In the genomic region with DNA sequence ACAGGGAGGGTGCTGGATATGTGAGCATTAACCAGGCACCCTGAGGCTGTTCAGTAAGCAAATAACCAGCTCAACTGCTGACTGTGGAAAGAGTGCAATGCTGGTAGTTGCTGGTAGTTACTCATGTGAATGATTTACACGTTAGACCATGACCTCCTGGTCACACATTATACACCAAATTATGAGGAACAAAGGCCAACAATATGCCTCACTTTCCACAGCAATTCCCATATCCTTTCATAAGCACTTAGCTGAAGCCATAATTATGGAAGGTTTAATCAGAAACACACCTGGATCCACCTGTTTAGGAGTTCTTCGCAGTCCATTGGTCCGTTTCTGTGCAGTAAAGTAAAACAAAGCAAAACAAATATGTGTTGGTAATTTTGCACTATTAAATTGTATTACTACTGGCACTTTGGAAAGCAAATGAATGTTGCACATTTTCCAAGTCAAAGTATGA, we compare ENCODE assay signal across 13 cellular contexts.
DNase-seq lines count a peak whose midpoint lies in the region; TF ChIP-seq lines count a peak whose summit lies in the region.
"Had no signal": no experiment of that assay in that cellular context is flagged by ENCODE, and none has a peak within 500 bp of the region (broad histone marks: within the 10 kb centered on the region; RNA-seq: fewer than 3 reads in every experiment).

No MANE protein-coding gene starts in this region.

- intact Hi-C loops in ovary (cut with DNase I), result no loop called here

- H3K4me1 ChIP-seq in smooth muscle cell (ENCODE audit: low read depth) (no peaks in the 10 kb centered on the region), ovary (ENCODE audit: insufficient read depth) (no peaks in the 10 kb centered on the region)
- H3K4me1 ChIP-seq: testis had no signal

- CTCF ChIA-PET in RWPE1 (lab: Yijun Ruan, JAX), result interaction anchor here (0.6 to 0.9 kb wide), 2 partner anchors 65 to 67 kb away, joined by 3 to 4 read pairs; no protein-coding TSS in a partner anchor

- no peak for TF ChIP-seq EP300 in ovary (IDR thresholded peaks at IDR 0.05)

- no peaks in the 10 kb centered on the region for H3K79me2 ChIP-seq in smooth muscle cell (ENCODE audit: low read depth)

- POLR2A ChIA-PET in RWPE1 (lab: Yijun Ruan, JAX; ENCODE audit: low non-redundant PET), result no interaction called here

- DNase-seq in NCI-H1105 treated with DMSO at 0.1 percent for 48 hours (lab: John Stamatoyannopoulos, UW), result peak; percentile 32
- DNase-seq in RWPE1 (ENCODE audit: low spot score), result peak; percentile 27
- peak; percentile 56 for DNase-seq in islet precursor cell
- DNase-seq in smooth muscle cell (lab: John Stamatoyannopoulos, UW; ENCODE audit: unreplicated experiment), result no peak
- DNase-seq in DMS53 (lab: John Stamatoyannopoulos, UW), result no peak
- no peak for DNase-seq in OCI-M2 (lab: John Stamatoyannopoulos, UW; ENCODE audit: unreplicated experiment)
- DNase-seq in HUDEP-2 (lab: John Stamatoyannopoulos, UW; ENCODE audit: unreplicated experiment in 76 of 76), result no peak
- DNase-seq in ovary, result no peak
- DNase-seq: activated naive CD4-positive, alpha-beta T cell treated with Interleukin-2 at 50 U/mL for 16 hours; CD4-positive, alpha-beta memory T cell; Karpas-422; testis had no signal

- 73% methylated on average over 3 of the region's 3 CpGs for whole genome bisulfite sequencing in smooth muscle cell (ENCODE audit: low lambda C conversion rate)
- 70 to 87% (median 82%) methylated on average over 3 of the region's 3 CpGs for WGBS in ovary, 3 donors

- TF ChIP-seq POLR2A in ovary (IDR thresholded peaks at IDR 0.05), result no peak

- no peaks in the 10 kb centered on the region for H3K9me3 ChIP-seq in smooth muscle cell (replicated peaks; ENCODE audit: low read depth)
- H3K9me3 ChIP-seq in ovary, result no peaks in the 10 kb centered on the region
- H3K9me3 ChIP-seq: testis had no signal

- H4K20me1 ChIP-seq in smooth muscle cell (ENCODE audit: low read depth), result no peaks in the 10 kb centered on the region

- H3K9ac ChIP-seq in smooth muscle cell (ENCODE audit: low read depth), result no peak overlapping the region

- no peaks in the 10 kb centered on the region for H3F3A ChIP-seq in smooth muscle cell (ENCODE audit: low read depth)

- TF ChIP-seq CTCF in RWPE1 (conservative IDR thresholded peaks at IDR 0.05; ENCODE audit: low read depth) (no peak), smooth muscle cell (IDR thresholded peaks at IDR 0.05; ENCODE audit: borderline replicate concordance, insufficient read depth, poor library complexity, severe bottlenecking) (no peak), ovary (IDR thresholded peaks at IDR 0.05) (no peak)

- H2AFZ ChIP-seq in smooth muscle cell (ENCODE audit: low read depth), result no peak overlapping the region

- H3K27me3 ChIP-seq in smooth muscle cell (ENCODE audit: low read depth) (no peaks in the 10 kb centered on the region), ovary (no peaks in the 10 kb centered on the region)
- H3K27me3 ChIP-seq: cardiac muscle cell, testis had no signal

- H3K4me3 ChIP-seq in smooth muscle cell, result peak overlapping the region; percentile 21
- no peak overlapping the region for H3K4me3 ChIP-seq in ovary
- H3K4me3 ChIP-seq: cardiac muscle cell, testis had no signal

- peak overlapping the region; percentile 6 for H3K4me2 ChIP-seq in smooth muscle cell

- H3K36me3 ChIP-seq in smooth muscle cell (ENCODE audit: low read depth) (no peaks in the 10 kb centered on the region), ovary (no peaks in the 10 kb centered on the region)
- H3K36me3 ChIP-seq: cardiac muscle cell had no signal

- H3K27ac ChIP-seq in RWPE1 (no peak overlapping the region; the same call in 1 of the 2 replicates), smooth muscle cell (ENCODE audit: low read depth) (peak overlapping the region; percentile 58), ovary (no peak overlapping the region)
- H3K27ac ChIP-seq: cardiac muscle cell, testis had no signal

Comparison
In these comparisons a context has a peak if more than half of its experiments do, and no peak if none do; other contexts are left out.
1. DNase-seq: peak in NCI-H1105 treated with DMSO at 0.1 percent for 48 hours (single experiment), RWPE1 (single experiment) and islet precursor cell (single experiment); none in smooth muscle cell (single experiment), DMS53 (single experiment), OCI-M2 (single experiment), HUDEP-2 (0 of 76) and ovary (0 of 5).